ENCODE assay signal across 8 cellular contexts in the genomic region with DNA sequence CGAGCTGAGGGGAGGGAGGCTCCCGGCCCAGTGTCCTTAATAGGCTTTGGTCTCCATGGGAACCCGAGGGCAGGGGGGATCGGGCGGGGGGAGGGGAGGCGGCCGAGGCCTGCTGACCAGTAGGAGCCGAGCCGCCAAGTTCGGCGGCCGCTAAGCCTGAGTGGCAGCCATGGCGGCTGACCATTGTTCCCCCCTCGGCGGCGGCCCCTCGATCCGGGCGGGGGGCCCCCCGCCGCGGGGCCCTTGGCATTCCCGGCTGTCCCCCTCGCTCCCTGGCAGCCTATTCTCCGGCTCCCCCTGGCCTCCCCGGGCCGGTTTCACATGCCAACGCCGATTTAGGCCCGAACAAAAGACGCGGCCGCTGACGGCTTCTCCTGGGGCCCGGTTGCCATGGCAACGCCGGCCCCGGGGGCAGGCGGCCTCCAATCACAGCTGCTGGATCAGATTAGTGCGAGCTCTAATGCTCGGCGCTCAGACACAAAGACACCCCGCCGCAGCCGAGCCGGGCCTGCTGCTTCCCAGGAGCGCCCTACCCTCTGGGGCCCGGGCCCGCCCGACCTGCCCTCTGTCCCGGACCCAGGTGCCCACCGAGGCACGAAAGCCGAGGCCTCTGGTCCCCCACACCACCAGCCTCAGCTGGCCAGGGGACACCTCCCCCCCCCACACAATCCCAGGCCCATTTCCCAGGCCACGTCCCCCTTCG. TPM values are rescaled to one million over a fixed set of nuclear protein-coding genes. Genes with fewer than 3 reads are reported as not detected.
DNase-seq lines count a peak whose midpoint lies in the region; ATAC-seq, FAIRE-seq and TF ChIP-seq lines count a peak whose summit lies in the region.

No MANE protein-coding gene starts in this region.

- peaks cover 54% of the 10 kb centered on the region for H3K79me2 ChIP-seq in neural cell (replicated peaks; ENCODE audit: insufficient read depth, low read length)

- H3K9me3 ChIP-seq in SJCRH30 (replicated peaks) (no peaks in the 10 kb centered on the region), neural cell (ENCODE audit: low read length) (no peaks in the 10 kb centered on the region)

- TF ChIP-seq RAD21 in neural cell (conservative IDR thresholded peaks at IDR 0.05), result no peak

- no peaks in the 10 kb centered on the region for H4K20me1 ChIP-seq in neural cell (ENCODE audit: insufficient read depth)

- H3K4me2 ChIP-seq in neural cell (ENCODE audit: low read length), result peak overlapping the region; percentile 81

- DNase-seq in Right ventricle myocardium inferior (ENCODE audit: missing footprints), result no peak
- DNase-seq in cardiac septum (ENCODE audit: low spot score), result no peak
- peak; percentile 91 to 96 for DNase-seq in SJCRH30
- DNase-seq in fibroblast of mammary gland (ENCODE audit: low read depth), result peak; percentile 67
- DNase-seq in HTR-8/SVneo (ENCODE audit: insufficient read length, low spot score), result no peak
- no peak for DNase-seq in NCI-H226
- no peak for DNase-seq in KG1 (lab: John Stamatoyannopoulos, UW)

- peak; percentile 72 for ATAC-seq in Right ventricle myocardium inferior

- FAIRE-seq in HTR-8/SVneo (lab: Jason Lieb, UNC), result no peak

- TF ChIP-seq CTCF in fibroblast of mammary gland (conservative IDR thresholded peaks at IDR 0.05; ENCODE audit: control insufficient read depth, insufficient read depth, low read depth, low read length) (no peak), neural cell (IDR thresholded peaks at IDR 0.05; ENCODE audit: poor library complexity, severe bottlenecking) (no peak)

- intact Hi-C loops in Right ventricle myocardium inferior (cut with DNase I) (no loop called here), cardiac septum (cut with DNase I) (no loop called here)

- H2AFZ ChIP-seq in neural cell (ENCODE audit: low read depth, low read length), result peak overlapping the region; percentile 24

- no peaks in the 10 kb centered on the region for H3K9me2 ChIP-seq in neural cell (ENCODE audit: insufficient read depth, low read length)

- H3K27ac ChIP-seq in SJCRH30 (peak overlapping the region; percentile 76), neural cell (ENCODE audit: low read length) (peak overlapping the region; percentile 100)

- TF ChIP-seq EP300 in neural cell (conservative IDR thresholded peaks at IDR 0.05; ENCODE audit: poor library complexity, severe bottlenecking), result peak; percentile 74

- peaks cover 9% of the 10 kb centered on the region for H3F3A ChIP-seq in neural cell (ENCODE audit: insufficient read depth, low read length, poor library complexity, severe bottlenecking)

- H3K9ac ChIP-seq in neural cell (ENCODE audit: low read length), result peak overlapping the region; percentile 95

- H3K36me3 ChIP-seq in SJCRH30, result no peaks in the 10 kb centered on the region
- peaks cover 9% of the 10 kb centered on the region for H3K36me3 ChIP-seq in neural cell (ENCODE audit: insufficient read depth, low read length)

- H3K4me3 ChIP-seq in SJCRH30, result peak overlapping the region; percentile 69
- H3K4me3 ChIP-seq in fibroblast of mammary gland (ENCODE audit: control insufficient read depth, low read depth, low read length), result peak overlapping the region; percentile 12
- H3K4me3 ChIP-seq in neural cell (ENCODE audit: low read length), result peak overlapping the region; percentile 65

- peaks cover 13% of the 10 kb centered on the region for H3K4me1 ChIP-seq in SJCRH30

- H3K27me3 ChIP-seq in SJCRH30 (no peaks in the 10 kb centered on the region), neural cell (ENCODE audit: insufficient read depth, low read depth, low read length) (no peaks in the 10 kb centered on the region)

TF ChIP-seq in neural cell, 6 proteins besides CTCF, POLR2A, EP300 and RAD21:
- TF ChIP-seq, protein P1, sequence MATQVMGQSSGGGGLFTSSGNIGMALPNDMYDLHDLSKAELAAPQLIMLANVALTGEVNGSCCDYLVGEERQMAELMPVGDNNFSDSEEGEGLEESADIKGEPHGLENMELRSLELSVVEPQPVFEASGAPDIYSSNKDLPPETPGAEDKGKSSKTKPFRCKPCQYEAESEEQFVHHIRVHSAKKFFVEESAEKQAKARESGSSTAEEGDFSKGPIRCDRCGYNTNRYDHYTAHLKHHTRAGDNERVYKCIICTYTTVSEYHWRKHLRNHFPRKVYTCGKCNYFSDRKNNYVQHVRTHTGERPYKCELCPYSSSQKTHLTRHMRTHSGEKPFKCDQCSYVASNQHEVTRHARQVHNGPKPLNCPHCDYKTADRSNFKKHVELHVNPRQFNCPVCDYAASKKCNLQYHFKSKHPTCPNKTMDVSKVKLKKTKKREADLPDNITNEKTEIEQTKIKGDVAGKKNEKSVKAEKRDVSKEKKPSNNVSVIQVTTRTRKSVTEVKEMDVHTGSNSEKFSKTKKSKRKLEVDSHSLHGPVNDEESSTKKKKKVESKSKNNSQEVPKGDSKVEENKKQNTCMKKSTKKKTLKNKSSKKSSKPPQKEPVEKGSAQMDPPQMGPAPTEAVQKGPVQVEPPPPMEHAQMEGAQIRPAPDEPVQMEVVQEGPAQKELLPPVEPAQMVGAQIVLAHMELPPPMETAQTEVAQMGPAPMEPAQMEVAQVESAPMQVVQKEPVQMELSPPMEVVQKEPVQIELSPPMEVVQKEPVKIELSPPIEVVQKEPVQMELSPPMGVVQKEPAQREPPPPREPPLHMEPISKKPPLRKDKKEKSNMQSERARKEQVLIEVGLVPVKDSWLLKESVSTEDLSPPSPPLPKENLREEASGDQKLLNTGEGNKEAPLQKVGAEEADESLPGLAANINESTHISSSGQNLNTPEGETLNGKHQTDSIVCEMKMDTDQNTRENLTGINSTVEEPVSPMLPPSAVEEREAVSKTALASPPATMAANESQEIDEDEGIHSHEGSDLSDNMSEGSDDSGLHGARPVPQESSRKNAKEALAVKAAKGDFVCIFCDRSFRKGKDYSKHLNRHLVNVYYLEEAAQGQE (IDR thresholded peaks at IDR 0.05; ENCODE audit: borderline replicate concordance), result peak; percentile 62
- TF ChIP-seq SMC3 (conservative IDR thresholded peaks at IDR 0.05; ENCODE audit: poor library complexity) (peak; percentile 16), TAF1 (IDR thresholded peaks at IDR 0.05; ENCODE audit: low read depth) (peak; percentile 45), EZH2 (IDR thresholded peaks at IDR 0.05; ENCODE audit: borderline replicate concordance, insufficient read depth, low read length, poor library complexity, severe bottlenecking) (no peak), POLR2AphosphoS5 (IDR thresholded peaks at IDR 0.05) (peak; percentile 95), MXI1 (conservative IDR thresholded peaks at IDR 0.05; ENCODE audit: poor library complexity, severe bottlenecking) (peak; percentile 72)

RNA-seq across cellular contexts. Expression of a gene that starts 7.3 kb away (rescaled TPM):
- total RNA-seq in Right ventricle myocardium inferior, result 6.4 TPM
- 9.7 TPM for total RNA-seq in cardiac septum
- total RNA-seq in SJCRH30 (2014; rRNA removed; shearing (Covaris generic)), result 4.8 and 5.4 TPM in 2 replicates
- polyA plus RNA-seq in neural cell, result 7.5 and 9.2 TPM in 2 replicates
- polyA minus RNA-seq in neural cell, result 17.6 and 19.7 TPM in 2 replicates

RNA-seq across cellular contexts. Expression of a gene that starts 34.1 kb away (rescaled TPM):
- total RNA-seq in Right ventricle myocardium inferior, result not detected
- not detected for total RNA-seq in cardiac septum
- total RNA-seq in SJCRH30 (2014; rRNA removed; shearing (Covaris generic)), result not detected in 2 replicates
- not detected in 2 replicates for polyA plus RNA-seq in neural cell
- polyA minus RNA-seq in neural cell, result not detected in 2 replicates

RNA-seq across cellular contexts. Expression of a gene that starts 59.5 kb away (rescaled TPM):
- total RNA-seq in Right ventricle myocardium inferior (9.0 TPM), cardiac septum (2.4 TPM)
- 4.0 and 5.5 TPM in 2 replicates for total RNA-seq in SJCRH30 (2014; rRNA removed; shearing (Covaris generic))
- 9.7 and 13.8 TPM in 2 replicates for polyA plus RNA-seq in neural cell
- 5.8 and 7.5 TPM in 2 replicates for polyA minus RNA-seq in neural cell

Comparison
In these comparisons a context has a peak if more than half of its experiments do, and no peak if none do; other contexts are left out.
1. DNase-seq: peak in SJCRH30 (2 of 2) and fibroblast of mammary gland (single experiment); none in Right ventricle myocardium inferior (single experiment), cardiac septum (single experiment), HTR-8/SVneo (single experiment), NCI-H226 (single experiment) and KG1 (single experiment).
2. H3K4me3 ChIP-seq: peak in every context shown above with its lines; median percentile 69 in SJCRH30; 65 in neural cell; 12 in fibroblast of mammary gland.